8 cellular contexts compared by ENCODE assay signal in genomic region chr16:68265078-68265925, GRCh38. TPM values are rescaled to one million over a fixed set of nuclear protein-coding genes. Genes with fewer than 3 reads are reported as not detected.
DNase-seq lines count a peak whose midpoint lies in the region; ATAC-seq and TF ChIP-seq lines count a peak whose summit lies in the region.

No MANE protein-coding gene starts in this region.

- H3K9me3 Mint-ChIP-seq in activated naive CD8-positive, alpha-beta T cell treated with anti-CD3 and anti-CD28 coated beads, Interleukin-2, amount 10 ng/mL, durations not matched to agents 7 days and 5 days: no peaks in the 10 kb centered on the region

- DNase-seq in GM10248 (ENCODE audit: extremely low spot score) (peak; percentile 56), RPMI7951 (ENCODE audit: low read depth) (peak; percentile 87), cardiac septum (ENCODE audit: low spot score) (peak; percentile 79), posterior vena cava (ENCODE audit: low spot score) (peak; percentile 87), middle frontal gyrus (ENCODE audit: extremely low spot score, low spot score) (no peak)
- no peak for DNase-seq in activated naive CD8-positive, alpha-beta T cell treated with anti-CD3 and anti-CD28 coated beads, Interleukin-2, amount 10 ng/mL, durations not matched to agents 7 days and 5 days

- peak; percentile 2 for ATAC-seq in HG02970 (IDR thresholded peaks at IDR 0.05; ENCODE audit: low FRiP score, unreplicated experiment)
- ATAC-seq in activated naive CD8-positive, alpha-beta T cell treated with anti-CD3 and anti-CD28 coated beads, Interleukin-2, amount 10 ng/mL, durations not matched to agents 7 days and 5 days (ENCODE audit: low read depth): peak; percentile 5
- ATAC-seq in GM18873 (IDR thresholded peaks at IDR 0.05; ENCODE audit: low FRiP score, unreplicated experiment): no peak

- intact Hi-C loops in cardiac septum (cut with DNase I): loop anchor here (2.0 kb wide), 1 partner anchor 19 kb away; no protein-coding TSS in a partner anchor
- intact Hi-C loops in posterior vena cava (cut with DNase I): no loop called here

- CTCF ChIA-PET in GM10248 (lab: Yijun Ruan, JAX): interaction anchor here (5.5 to 19.1 kb wide), 4 partner anchors 10 to 65 kb away, joined by 101 to 619 read pairs (median 133); partner anchors contain the start of gene PLA2G15

- POLR2A ChIA-PET in GM10248 (lab: Yijun Ruan, JAX): no interaction called here
- POLR2A ChIA-PET in activated naive CD8-positive, alpha-beta T cell treated with anti-CD3 and anti-CD28 coated beads, Interleukin-2, amount 10 ng/mL, durations not matched to agents 7 days and 5 days (lab: Charles Lee): interaction anchor here (1.0 to 17.3 kb wide), 6 partner anchors 16 to 63 kb away, joined by 3 to 297 read pairs (median 12); partner anchors contain the start of genes PRMT7 and SLC7A6OS

- no peaks in the 10 kb centered on the region for H3K27me3 Mint-ChIP-seq in activated naive CD8-positive, alpha-beta T cell treated with anti-CD3 and anti-CD28 coated beads, Interleukin-2, amount 10 ng/mL, durations not matched to agents 7 days and 5 days

- H3K36me3 Mint-ChIP-seq in activated naive CD8-positive, alpha-beta T cell treated with anti-CD3 and anti-CD28 coated beads, Interleukin-2, amount 10 ng/mL, durations not matched to agents 7 days and 5 days: peaks cover 14% of the 10 kb centered on the region

- H3K4me3 Mint-ChIP-seq in activated naive CD8-positive, alpha-beta T cell treated with anti-CD3 and anti-CD28 coated beads, Interleukin-2, amount 10 ng/mL, durations not matched to agents 7 days and 5 days: peak overlapping the region; percentile 97

- peaks cover 53% of the 10 kb centered on the region for H3K4me1 Mint-ChIP-seq in activated naive CD8-positive, alpha-beta T cell treated with anti-CD3 and anti-CD28 coated beads, Interleukin-2, amount 10 ng/mL, durations not matched to agents 7 days and 5 days

- TF ChIP-seq CTCF in GM10248 (IDR thresholded peaks at IDR 0.05; ENCODE audit: control extremely low read depth, extremely low read depth, low read depth, missing control alignments): no peak

- peak overlapping the region; percentile 98 for H3K27ac Mint-ChIP-seq in activated naive CD8-positive, alpha-beta T cell treated with anti-CD3 and anti-CD28 coated beads, Interleukin-2, amount 10 ng/mL, durations not matched to agents 7 days and 5 days

RNA-seq across cellular contexts. Expression of gene SLC7A6, which starts 1.0 kb away (rescaled TPM):
- 22.6 and 23.9 TPM in 2 replicates for total RNA-seq in RPMI7951 (2014; rRNA removed; shearing (Covaris generic))
- total RNA-seq in activated naive CD8-positive, alpha-beta T cell treated with anti-CD3 and anti-CD28 coated beads, Interleukin-2, amount 10 ng/mL, durations not matched to agents 7 days and 5 days: 100 to 1,000 TPM; 110 to 113 TPM
- total RNA-seq in cardiac septum (42.4 TPM), posterior vena cava (10 to 100 TPM; 28.4 to 39.7 TPM)

RNA-seq across cellular contexts. Expression of gene PLA2G15, which starts 20.1 kb away (rescaled TPM):
- 23.0 and 24.4 TPM in 2 replicates for total RNA-seq in RPMI7951 (2014; rRNA removed; shearing (Covaris generic))
- total RNA-seq in activated naive CD8-positive, alpha-beta T cell treated with anti-CD3 and anti-CD28 coated beads, Interleukin-2, amount 10 ng/mL, durations not matched to agents 7 days and 5 days: 10 to 100 TPM; 10.8 to 12.5 TPM
- total RNA-seq in cardiac septum: 46.7 TPM
- 10 to 100 TPM; 11.6 to 21.9 TPM for total RNA-seq in posterior vena cava

RNA-seq across cellular contexts. Expression of gene ESRP2, which starts 29.4 kb away (rescaled TPM):
- 0.24 TPM in 1 of 2 replicates, not detected in the other for total RNA-seq in RPMI7951 (2014; rRNA removed; shearing (Covaris generic))
- under 1 TPM in 1 of 2 experiments, not detected in 1; 0.86 TPM for total RNA-seq in activated naive CD8-positive, alpha-beta T cell treated with anti-CD3 and anti-CD28 coated beads, Interleukin-2, amount 10 ng/mL, durations not matched to agents 7 days and 5 days
- not detected for total RNA-seq in cardiac septum
- total RNA-seq in posterior vena cava: under 1 TPM in 1 of 2 donors, not detected in 1; 0.23 TPM

RNA-seq across cellular contexts. Expression of gene SLC7A6OS, which starts 45.4 kb away (rescaled TPM):
- total RNA-seq in RPMI7951 (2014; rRNA removed; shearing (Covaris generic)): 15.1 and 17.9 TPM in 2 replicates
- total RNA-seq in activated naive CD8-positive, alpha-beta T cell treated with anti-CD3 and anti-CD28 coated beads, Interleukin-2, amount 10 ng/mL, durations not matched to agents 7 days and 5 days: 10 to 100 TPM; 38.2 to 44.4 TPM
- 14.5 TPM for total RNA-seq in cardiac septum
- total RNA-seq in posterior vena cava: 10 to 100 TPM in 1 of 2 donors, 1 to 10 TPM in 1; 9.9 to 12.5 TPM

RNA-seq across cellular contexts. Expression of gene PRMT7, which starts 45.5 kb away (rescaled TPM):
- 23.3 and 30.8 TPM in 2 replicates for total RNA-seq in RPMI7951 (2014; rRNA removed; shearing (Covaris generic))
- total RNA-seq in activated naive CD8-positive, alpha-beta T cell treated with anti-CD3 and anti-CD28 coated beads, Interleukin-2, amount 10 ng/mL, durations not matched to agents 7 days and 5 days: 10 to 100 TPM; 85.7 to 87.3 TPM
- total RNA-seq in cardiac septum (24.2 TPM), posterior vena cava (10 to 100 TPM; 18.1 to 22.9 TPM)

Comparison
In these comparisons a context has a peak if more than half of its experiments do, and no peak if none do; other contexts are left out.
1. DNase-seq: peak in GM10248 (single experiment), RPMI7951 (single experiment), cardiac septum (single experiment) and posterior vena cava (single experiment); none in activated naive CD8-positive, alpha-beta T cell treated with anti-CD3 and anti-CD28 coated beads, Interleukin-2, amount 10 ng/mL, durations not matched to agents 7 days and 5 days (single experiment) and middle frontal gyrus (single experiment).